26 cellular contexts compared by ENCODE assay signal in genomic region chr2:123086613-123087012, GRCh38.
"Had no signal": no experiment of that assay in that cellular context is flagged by ENCODE, and none has a peak within 500 bp of the region (broad histone marks: within the 10 kb centered on the region; RNA-seq: fewer than 3 reads in every experiment).

No MANE protein-coding gene starts in this region.

- H3K4me3 ChIP-seq: colonic mucosa, K562, SJCRH30 had no signal

- H3K27me3 ChIP-seq: colonic mucosa, SJCRH30 had no signal

- H3K4me2 ChIP-seq: SK-N-SH had no signal

- H3K4me1 ChIP-seq: colonic mucosa, SJCRH30 had no signal

- H3K36me3 ChIP-seq: colonic mucosa, SJCRH30 had no signal

- H3K27ac ChIP-seq: colonic mucosa, SJCRH30 had no signal

- ATAC-seq: K562, Panc1, T-helper 17 cell, WTC11 had no signal

- H3K9me3 ChIP-seq: colonic mucosa, SJCRH30, SK-N-SH had no signal

- H3K9ac ChIP-seq: SK-N-SH had no signal

- FAIRE-seq: K562 had no signal

- DNase-seq: activated CD4-positive, alpha-beta T cell treated with anti-CD3 and anti-CD28 coated beads, Interleukin-2, amount 10 ng/mL, durations not matched to agents 24 days and 14 days; activated CD4-positive, alpha-beta T cell treated with anti-CD3 and anti-CD28 coated beads, Interleukin-2, amount 50 U/mL, for 48 hours; activated CD4-positive, CD25-positive, alpha-beta regulatory T cell treated with anti-CD3 and anti-CD28 coated beads, Interleukin-2, amount 50 U/mL, for 72 hours; activated gamma-delta T cell treated with Interleukin-2 at 50 U/mL for 16 hours; activated naive CD4-positive, alpha-beta T cell treated with anti-CD3 and anti-CD28 coated beads, Interleukin-2, amount 10 ng/mL, durations not matched to agents 7 days and 5 days; activated naive CD8-positive, alpha-beta T cell treated with anti-CD3 and anti-CD28 coated beads for 36 hours; activated T-cell treated with anti-CD3 and anti-CD28 coated beads for 4 hours; activated T-cell treated with anti-CD3 and anti-CD28 coated beads, Interleukin-2, amount 50 U/mL, for 48 hours; anterior cingulate cortex; colonic mucosa; NCI-H1105 treated with DMSO at 0.1 percent for 48 hours; NCI-H1436 treated with DMSO at 0.1 percent for 48 hours; NCI-H187; NCI-H2081; NCI-H510A treated with DMSO at 0.1 percent for 48 hours; NCI-H69; OCI-M1; Right ventricle myocardium superior; RPMI8226; SJCRH30; SK-N-SH; T-helper 17 cell; T-helper 9 cell had no signal
